ENCODE assay signal across 8 cellular contexts in genomic region chr6:144346719-144347446, GRCh38.
DNase-seq lines count a peak whose midpoint lies in the region; ATAC-seq and TF ChIP-seq lines count a peak whose summit lies in the region.

No MANE protein-coding gene starts in this region.

- H3K4me1 ChIP-seq in fibroblast of lung (ENCODE audit: control insufficient read depth, extremely low read depth, insufficient read depth, low read length), result peaks cover 10% of the 10 kb centered on the region

- ATAC-seq in stimulated activated naive CD8-positive, alpha-beta T cell treated with anti-CD3 and anti-CD28 coated beads, Interleukin-15, amount 100 ng/mL, for 72 hours, result no peak
- ATAC-seq in GM19455 (IDR thresholded peaks at IDR 0.05; ENCODE audit: unreplicated experiment), result no peak
- no peak for ATAC-seq in HG03280 (IDR thresholded peaks at IDR 0.05; ENCODE audit: unreplicated experiment)

- H3K36me3 Mint-ChIP-seq in activated naive CD4-positive, alpha-beta T cell treated with anti-CD3 and anti-CD28 coated beads for 36 hours (ENCODE audit: low read depth), result peaks cover 7% of the 10 kb centered on the region

- peak; percentile 57 for DNase-seq in activated naive CD4-positive, alpha-beta T cell treated with anti-CD3 and anti-CD28 coated beads for 36 hours
- DNase-seq in activated naive CD4-positive, alpha-beta T cell treated with anti-CD3 and anti-CD28 coated beads, Interleukin-2, amount 50 U/mL, for 16 hours, result no peak
- peak; percentile 23 for DNase-seq in SW480 (ENCODE audit: low spot score)
- DNase-seq in fibroblast of lung (ENCODE audit: low read depth in 2 of 2), result peak; percentile 72 to 87
- DNase-seq in stimulated activated naive CD8-positive, alpha-beta T cell treated with anti-CD3 and anti-CD28 coated beads, Interleukin-15, amount 100 ng/mL, for 72 hours, result peak in 1 of 2 donors; percentile 22
- no peak for DNase-seq in NCI-H2081 treated with DMSO at 0.1 percent for 48 hours (lab: John Stamatoyannopoulos, UW)

- H3K27me3 Mint-ChIP-seq in activated naive CD4-positive, alpha-beta T cell treated with anti-CD3 and anti-CD28 coated beads for 36 hours (ENCODE audit: low read depth), result no peaks in the 10 kb centered on the region
- H3K27me3 Mint-ChIP-seq in stimulated activated naive CD8-positive, alpha-beta T cell treated with anti-CD3 and anti-CD28 coated beads, Interleukin-15, amount 100 ng/mL, for 72 hours, result no peaks in the 10 kb centered on the region

- H4K20me1 ChIP-seq in fibroblast of lung (ENCODE audit: control insufficient read depth, extremely low read depth, insufficient read depth, low read length), result no peaks in the 10 kb centered on the region

- H3K4me1 Mint-ChIP-seq in activated naive CD4-positive, alpha-beta T cell treated with anti-CD3 and anti-CD28 coated beads for 36 hours (ENCODE audit: low read depth), result peaks cover 76% of the 10 kb centered on the region
- peaks cover 91% of the 10 kb centered on the region for H3K4me1 Mint-ChIP-seq in stimulated activated naive CD8-positive, alpha-beta T cell treated with anti-CD3 and anti-CD28 coated beads, Interleukin-15, amount 100 ng/mL, for 72 hours

- intact Hi-C loops in activated naive CD4-positive, alpha-beta T cell treated with anti-CD3 and anti-CD28 coated beads for 36 hours (cut with micrococcal nuclease), result loop anchor here (5.0 to 10.0 kb wide), 3 partner anchors 800 to 1780 kb away; partner anchors contain the start of gene SHPRH

- peak overlapping the region; percentile 13 for H3K4me3 Mint-ChIP-seq in activated naive CD4-positive, alpha-beta T cell treated with anti-CD3 and anti-CD28 coated beads for 36 hours
- peak overlapping the region; percentile 78 to 79 for H3K4me3 Mint-ChIP-seq in stimulated activated naive CD8-positive, alpha-beta T cell treated with anti-CD3 and anti-CD28 coated beads, Interleukin-15, amount 100 ng/mL, for 72 hours

- H3K4me2 ChIP-seq in fibroblast of lung (ENCODE audit: extremely low read depth, insufficient read depth, low read length), result peak overlapping the region; percentile 29

- H3K27me3 ChIP-seq in fibroblast of lung (ENCODE audit: control insufficient read depth, insufficient read depth, low read length), result no peaks in the 10 kb centered on the region

- H3K9me3 Mint-ChIP-seq in activated naive CD4-positive, alpha-beta T cell treated with anti-CD3 and anti-CD28 coated beads for 36 hours, result no peaks in the 10 kb centered on the region
- H3K9me3 Mint-ChIP-seq in stimulated activated naive CD8-positive, alpha-beta T cell treated with anti-CD3 and anti-CD28 coated beads, Interleukin-15, amount 100 ng/mL, for 72 hours, result peaks cover 0 to 5% of the 10 kb centered on the region in 2 donors

- CTCF ChIA-PET in activated naive CD4-positive, alpha-beta T cell treated with anti-CD3 and anti-CD28 coated beads for 36 hours (lab: Charles Lee), result interaction anchor here (0.7 to 1.2 kb wide), 2 partner anchors 9 to 113 kb away, joined by 3 to 4 read pairs; no protein-coding TSS in a partner anchor

- TF ChIP-seq CTCF in fibroblast of lung (conservative IDR thresholded peaks at IDR 0.05 in 1 of 2, IDR thresholded peaks at IDR 0.05 in 1 of 2; ENCODE audit: low read depth in 1 of 2, low read length in 2 of 2), result no peak

- no peaks in the 10 kb centered on the region for H3K36me3 ChIP-seq in fibroblast of lung (ENCODE audit: control insufficient read depth, insufficient read depth, low read length)

- H3K9me3 ChIP-seq in fibroblast of lung (ENCODE audit: control insufficient read depth, insufficient read depth, low read depth, low read length), result no peaks in the 10 kb centered on the region

- H3K79me2 ChIP-seq in fibroblast of lung (ENCODE audit: control insufficient read depth, insufficient read depth, low read length), result peaks cover 36% of the 10 kb centered on the region

- no peak overlapping the region for H2AFZ ChIP-seq in fibroblast of lung (ENCODE audit: low read length)

- H3K4me3 ChIP-seq in fibroblast of lung (replicated peaks in 1 of 4; ENCODE audit: control extremely low read depth in 1 of 4, insufficient read depth in 1 of 4, low read depth in 3 of 4, low read length in 4 of 4), result no peak overlapping the region

- H3K9ac ChIP-seq in fibroblast of lung (ENCODE audit: insufficient read depth, low read length), result no peak overlapping the region

- H3K27ac Mint-ChIP-seq in activated naive CD4-positive, alpha-beta T cell treated with anti-CD3 and anti-CD28 coated beads for 36 hours, result peak overlapping the region; percentile 59
- H3K27ac Mint-ChIP-seq in stimulated activated naive CD8-positive, alpha-beta T cell treated with anti-CD3 and anti-CD28 coated beads, Interleukin-15, amount 100 ng/mL, for 72 hours, result peak overlapping the region; percentile 50 to 57

- H3K27ac ChIP-seq in fibroblast of lung (ENCODE audit: insufficient read depth, low read length), result no peak overlapping the region

Comparison
In these comparisons a context has a peak if more than half of its experiments do, and no peak if none do; other contexts are left out.
1. DNase-seq: peak in activated naive CD4-positive, alpha-beta T cell treated with anti-CD3 and anti-CD28 coated beads for 36 hours (single experiment), SW480 (single experiment) and fibroblast of lung (2 of 2); none in activated naive CD4-positive, alpha-beta T cell treated with anti-CD3 and anti-CD28 coated beads, Interleukin-2, amount 50 U/mL, for 16 hours (single experiment) and NCI-H2081 treated with DMSO at 0.1 percent for 48 hours (single experiment).